In genomic region chr18:9726175-9726574, GRCh38 we compare ENCODE assay signal across 23 cellular contexts.
"Had no signal": no experiment of that assay in that cellular context is flagged by ENCODE, and none has a peak within 500 bp of the region (broad histone marks: within the 10 kb centered on the region; RNA-seq: fewer than 3 reads in every experiment).

No MANE protein-coding gene starts in this region.

- H3K4me3 Mint-ChIP-seq: activated CD4-positive, alpha-beta T cell treated with anti-CD3 and anti-CD28 coated beads, Interleukin-2, amount 10 ng/mL, durations not matched to agents 7 days and 5 days; activated CD8-positive, alpha-beta T cell treated with anti-CD3 and anti-CD28 coated beads for 36 hours; activated naive CD4-positive, alpha-beta T cell treated with anti-CD3 and anti-CD28 coated beads, Interleukin-2, amount 50 U/mL, for 24 hours; central memory CD8-positive, alpha-beta T cell; endodermal cell; naive thymus-derived CD8-positive, alpha-beta T cell; neural progenitor cell; T-cell; T-helper 2 cell treated with Interferon-gamma antibody and Interleukin-4, amounts not matched to agents 5 μg/mL and 100 μg/mL, for 36 hours had no signal

- H3K9me3 ChIP-seq: colonic mucosa, lower lobe of right lung, ovary, right lobe of liver had no signal

- DNase-seq: activated CD4-positive, alpha-beta T cell treated with anti-CD3 and anti-CD28 coated beads, Interleukin-2, amount 10 ng/mL, durations not matched to agents 7 days and 5 days; activated CD4-positive, CD25-positive, alpha-beta regulatory T cell treated with anti-CD3 and anti-CD28 coated beads, Interleukin-2, amount 50 U/mL, for 72 hours; activated CD8-positive, alpha-beta T cell treated with anti-CD3 and anti-CD28 coated beads for 36 hours; activated gamma-delta T cell treated with Interleukin-2 at 50 U/mL for 16 hours; activated T-cell treated with anti-CD3 and anti-CD28 coated beads, Interleukin-2, amount 50 U/mL, for 1 hour; colonic mucosa; endodermal cell; heart right ventricle; kidney; lower lobe of right lung; naive thymus-derived CD8-positive, alpha-beta T cell; ovary; spleen; stimulated activated CD4-positive, alpha-beta T cell treated with anti-CD3 and anti-CD28 coated beads, Interleukin-4, amount 100 ng/mL, for 1 hour; stimulated activated naive CD4-positive, alpha-beta T cell treated with Interleukin-2 at 50 U/mL for 16 hours; T-cell; WERI-Rb-1 had no signal

- H3K27ac ChIP-seq: colonic mucosa, heart right ventricle, lower lobe of right lung, neural progenitor cell, ovary, right lobe of liver, WERI-Rb-1 had no signal

- H3K4me3 ChIP-seq: colonic mucosa, heart right ventricle, lower lobe of right lung, neural progenitor cell, ovary, right lobe of liver, spleen had no signal

- H3K9me3 Mint-ChIP-seq: activated CD4-positive, alpha-beta T cell treated with anti-CD3 and anti-CD28 coated beads, Interleukin-2, amount 10 ng/mL, durations not matched to agents 7 days and 5 days; activated CD8-positive, alpha-beta T cell treated with anti-CD3 and anti-CD28 coated beads for 36 hours; activated naive CD4-positive, alpha-beta T cell treated with anti-CD3 and anti-CD28 coated beads, Interleukin-2, amount 50 U/mL, for 24 hours; central memory CD8-positive, alpha-beta T cell; T-cell; T-helper 2 cell treated with Interferon-gamma antibody and Interleukin-4, amounts not matched to agents 5 μg/mL and 100 μg/mL, for 36 hours had no signal

- H3K36me3 Mint-ChIP-seq: naive thymus-derived CD8-positive, alpha-beta T cell; T-cell had no signal

- ATAC-seq: activated CD8-positive, alpha-beta T cell treated with anti-CD3 and anti-CD28 coated beads for 36 hours; heart right ventricle; left lobe of liver; lower lobe of right lung; naive thymus-derived CD8-positive, alpha-beta T cell; right lobe of liver; T-cell had no signal

- H3K4me1 Mint-ChIP-seq: activated CD4-positive, alpha-beta T cell treated with anti-CD3 and anti-CD28 coated beads, Interleukin-2, amount 10 ng/mL, durations not matched to agents 7 days and 5 days; activated naive CD4-positive, alpha-beta T cell treated with anti-CD3 and anti-CD28 coated beads, Interleukin-2, amount 50 U/mL, for 24 hours; central memory CD8-positive, alpha-beta T cell; naive thymus-derived CD8-positive, alpha-beta T cell; neural progenitor cell; T-cell had no signal

- H3K36me3 ChIP-seq: colonic mucosa, lower lobe of right lung, neural progenitor cell, ovary, right lobe of liver, WERI-Rb-1 had no signal

- H3K4me1 ChIP-seq: colonic mucosa, lower lobe of right lung, neural progenitor cell, right lobe of liver had no signal

- H3K27me3 ChIP-seq: colonic mucosa, heart right ventricle, neural progenitor cell, ovary, right lobe of liver, spleen had no signal

- H3K27ac Mint-ChIP-seq: activated CD4-positive, alpha-beta T cell treated with anti-CD3 and anti-CD28 coated beads, Interleukin-2, amount 10 ng/mL, durations not matched to agents 7 days and 5 days; activated CD8-positive, alpha-beta T cell treated with anti-CD3 and anti-CD28 coated beads for 36 hours; activated naive CD4-positive, alpha-beta T cell treated with anti-CD3 and anti-CD28 coated beads, Interleukin-2, amount 50 U/mL, for 24 hours; naive thymus-derived CD8-positive, alpha-beta T cell; neural progenitor cell; T-cell; T-helper 2 cell treated with Interferon-gamma antibody and Interleukin-4, amounts not matched to agents 5 μg/mL and 100 μg/mL, for 36 hours had no signal
